12 cellular contexts compared by ENCODE assay signal in genomic region chr2:207131634-207132418, GRCh38. TPM values are rescaled to one million over a fixed set of nuclear protein-coding genes. Genes with fewer than 3 reads are reported as not detected.
DNase-seq lines count a peak whose midpoint lies in the region; ATAC-seq, FAIRE-seq and TF ChIP-seq lines count a peak whose summit lies in the region.
"Had no signal": no experiment of that assay in that cellular context is flagged by ENCODE, and none has a peak within 500 bp of the region (broad histone marks: within the 10 kb centered on the region; RNA-seq: fewer than 3 reads in every experiment).

No MANE protein-coding gene starts in this region.

- POLR2A ChIA-PET in A549 (lab: Yijun Ruan, JAX) = interaction anchor here (1.6 kb wide), 1 partner anchor 34 kb away, joined by 5 read pairs; the partner anchor contains the start of gene KLF7

- H3K27me3 Mint-ChIP-seq in neural progenitor cell (ENCODE audit: insufficient read depth, low read depth) = peaks cover 2% of the 10 kb centered on the region
- H3K27me3 Mint-ChIP-seq in activated CD8-positive, alpha-beta memory T cell treated with anti-CD3 and anti-CD28 coated beads, Interleukin-2, amount 10 ng/mL, durations not matched to agents 7 days and 5 days = peaks cover 3% of the 10 kb centered on the region

- no peak for ATAC-seq in A549
- ATAC-seq in HG03378 (IDR thresholded peaks at IDR 0.05; ENCODE audit: unreplicated experiment) = no peak
- no peak for ATAC-seq in activated CD8-positive, alpha-beta memory T cell treated with anti-CD3 and anti-CD28 coated beads, Interleukin-2, amount 10 ng/mL, durations not matched to agents 7 days and 5 days
- no peak for ATAC-seq in HG03342 (IDR thresholded peaks at IDR 0.05; ENCODE audit: unreplicated experiment)
- ATAC-seq: natural killer cell treated with Interleukin-12 subunit alpha and Interleukin-12 subunit beta and Interleukin-15 and Interleukin-18, amount 100 ng/mL, for 72 hours; WTC11 had no signal

- H3K9me3 ChIP-seq in A549 (0 out of 3 replicates have a peak, but pooled peaks cover 4% of the 10 kb centered on the region), neural progenitor cell (ENCODE audit: low read depth) (no peaks in the 10 kb centered on the region)

- peaks cover 10% of the 10 kb centered on the region for H3F3A ChIP-seq in neural progenitor cell (ENCODE audit: low read depth)

- WGBS in A549 (ENCODE audit: missing lambda C conversion rate) = 65% methylated on average over 2 of the region's 2 CpGs

- FAIRE-seq in A549 (lab: Jason Lieb, UNC) = no peak
- FAIRE-seq: H1 had no signal

- H3K79me2 ChIP-seq in neural progenitor cell (ENCODE audit: low read depth) = peaks cover 8% of the 10 kb centered on the region

- peak overlapping the region; percentile 24 for H3K27ac Mint-ChIP-seq in neural progenitor cell
- no peak overlapping the region for H3K27ac Mint-ChIP-seq in activated CD8-positive, alpha-beta memory T cell treated with anti-CD3 and anti-CD28 coated beads, Interleukin-2, amount 10 ng/mL, durations not matched to agents 7 days and 5 days
- H3K27ac Mint-ChIP-seq: WTC11 had no signal

- peaks cover 20% of the 10 kb centered on the region for H3K9me3 Mint-ChIP-seq in neural progenitor cell
- H3K9me3 Mint-ChIP-seq in activated CD8-positive, alpha-beta memory T cell treated with anti-CD3 and anti-CD28 coated beads, Interleukin-2, amount 10 ng/mL, durations not matched to agents 7 days and 5 days (ENCODE audit: low read depth) = no peaks in the 10 kb centered on the region

- H3K36me3 ChIP-seq in neural progenitor cell = no peaks in the 10 kb centered on the region

- H2AFZ ChIP-seq in neural progenitor cell (replicated peaks) = no peak overlapping the region

- CTCF ChIA-PET in A549 (lab: Yijun Ruan, JAX) = no interaction called here
- CTCF ChIA-PET in activated CD8-positive, alpha-beta memory T cell treated with anti-CD3 and anti-CD28 coated beads, Interleukin-2, amount 10 ng/mL, durations not matched to agents 7 days and 5 days (lab: Charles Lee) = no interaction called here

- no peaks in the 10 kb centered on the region for H3K27me3 ChIP-seq in HL-60 (ENCODE audit: insufficient read depth, poor library complexity, severe bottlenecking)
- no peaks in the 10 kb centered on the region for H3K27me3 ChIP-seq in neural progenitor cell

- TF ChIP-seq POLR2A in A549 (IDR thresholded peaks at IDR 0.05; ENCODE audit: low read length) = no peak

- peak overlapping the region; percentile 69 to 74; a peak in 4 of 6 replicates for H3K27ac ChIP-seq in A549
- H3K27ac ChIP-seq in HL-60 (replicated peaks) = peak overlapping the region; percentile 13; the same call in 1 of the 2 replicates
- H3K27ac ChIP-seq in cingulate gyrus (ENCODE audit: low read depth, low read length) = peak overlapping the region; percentile 24
- H3K27ac ChIP-seq in neural progenitor cell = no peak overlapping the region
- H3K27ac ChIP-seq: C4-2B had no signal

- no peak overlapping the region for H3K4me3 Mint-ChIP-seq in neural progenitor cell
- H3K4me3 Mint-ChIP-seq in activated CD8-positive, alpha-beta memory T cell treated with anti-CD3 and anti-CD28 coated beads, Interleukin-2, amount 10 ng/mL, durations not matched to agents 7 days and 5 days = no peak overlapping the region
- H3K4me3 Mint-ChIP-seq: natural killer cell treated with Interleukin-12 subunit alpha and Interleukin-12 subunit beta and Interleukin-15 and Interleukin-18, amount 100 ng/mL, for 72 hours; WTC11 had no signal

- no peak for TF ChIP-seq CTCF in A549 (IDR thresholded peaks at IDR 0.05)
- no peak for TF ChIP-seq CTCF in HL-60 (IDR thresholded peaks at IDR 0.05; ENCODE audit: insufficient read depth, low read length)
- TF ChIP-seq CTCF in neural progenitor cell (IDR thresholded peaks at IDR 0.05) = no peak

- H3K4me3 ChIP-seq in A549 (no peak overlapping the region), HL-60 (replicated peaks; ENCODE audit: insufficient read depth, low read length) (no peak overlapping the region), neural progenitor cell (no peak overlapping the region)

- H3K9ac ChIP-seq in neural progenitor cell = no peak overlapping the region

- H3K4me2 ChIP-seq in A549 = peak overlapping the region; percentile 17
- no peak overlapping the region for H3K4me2 ChIP-seq in neural progenitor cell

- peaks cover 44% of the 10 kb centered on the region for H3K4me1 Mint-ChIP-seq in neural progenitor cell
- peaks cover 2% of the 10 kb centered on the region for H3K4me1 Mint-ChIP-seq in activated CD8-positive, alpha-beta memory T cell treated with anti-CD3 and anti-CD28 coated beads, Interleukin-2, amount 10 ng/mL, durations not matched to agents 7 days and 5 days

- no peak for TF ChIP-seq EP300 in A549 (IDR thresholded peaks at IDR 0.05)

- TF ChIP-seq RAD21 in A549 (conservative IDR thresholded peaks at IDR 0.05 in 1 of 2, IDR thresholded peaks at IDR 0.05 in 1 of 2) = no peak

- H3K4me1 ChIP-seq in A549 (peaks cover 91% of the 10 kb centered on the region), neural progenitor cell (peaks cover 34% of the 10 kb centered on the region)

- peaks cover 23% of the 10 kb centered on the region for H3K36me3 Mint-ChIP-seq in neural progenitor cell
- peaks cover 3% of the 10 kb centered on the region for H3K36me3 Mint-ChIP-seq in activated CD8-positive, alpha-beta memory T cell treated with anti-CD3 and anti-CD28 coated beads, Interleukin-2, amount 10 ng/mL, durations not matched to agents 7 days and 5 days

- no peak for DNase-seq in A549 (ENCODE audit: low read depth in 1 of 2, low spot score in 1 of 2)
- DNase-seq in HL-60 (ENCODE audit: low read depth in 1 of 2, low spot score in 1 of 2) = no peak
- DNase-seq in neural progenitor cell (ENCODE audit: low spot score) = no peak
- DNase-seq in activated CD8-positive, alpha-beta memory T cell treated with anti-CD3 and anti-CD28 coated beads, Interleukin-2, amount 10 ng/mL, durations not matched to agents 7 days and 5 days = no peak
- no peak for DNase-seq in epidermal melanocyte (ENCODE audit: insufficient read length, low spot score)

- no peaks in the 10 kb centered on the region for H4K20me1 ChIP-seq in neural progenitor cell (ENCODE audit: low read depth)

TF ChIP-seq in A549, 52 proteins besides CTCF, POLR2A, EP300 and RAD21:
- no peak for TF ChIP-seq HOXA7 (CRISPR knock-in tag; IDR thresholded peaks at IDR 0.05)

RNA-seq across cellular contexts. Expression of gene KLF7, which starts 33.9 kb away (rescaled TPM):
- polyA plus RNA-seq in A549 (2011; rRNA removed) = 29.8 and 31.5 TPM in 2 replicates
- 15.5 and 19.1 TPM in 2 replicates for polyA plus RNA-seq in A549 (2012; cell fraction: cytosol; rRNA removed)
- 29.5 and 35.8 TPM in 2 replicates for polyA plus RNA-seq in A549 (2012; cell fraction: nucleus; rRNA removed)
- polyA plus RNA-seq in A549 (2017; fragmentation: RNase III; extraction: RNeasy Plus Mini Kit Qiagen cat#74134 plus additional on column Dnase treatment) = 17.2 to 18.0 TPM (median 17.8 TPM) in 3 replicates
- 101 and 114 TPM in 2 replicates for polyA minus RNA-seq in A549 (2011; rRNA and poly(A)+ RNA removed)
- total RNA-seq in neural progenitor cell (ENCODE audit: low replicate concordance) = 5.2 and 7.2 TPM in 2 replicates
- 1 to 10 TPM; 4.7 to 6.8 TPM for total RNA-seq in activated CD8-positive, alpha-beta memory T cell treated with anti-CD3 and anti-CD28 coated beads, Interleukin-2, amount 10 ng/mL, durations not matched to agents 7 days and 5 days
